ENCODE assay signal across 8 cellular contexts in genomic region chr17:57085448-57086068, GRCh38. TPM values are rescaled to one million over a fixed set of nuclear protein-coding genes. Genes with fewer than 3 reads are reported as not detected.
DNase-seq lines count a peak whose midpoint lies in the region; ATAC-seq, FAIRE-seq and TF ChIP-seq lines count a peak whose summit lies in the region.

No MANE protein-coding gene starts in this region.

- BruUV-seq in K562 (replicated peaks; lab: Mats Ljungman, UMichigan): no TSS peak

- peaks cover 5% of the 10 kb centered on the region for H3K36me3 Mint-ChIP-seq in T-helper 1 cell treated with Interleukin-12 subunit alpha and Interleukin-12 subunit beta and Interleukin-4 antibody, amounts not matched to agents 30 μg/mL and 1 μg/mL, for 36 hours (ENCODE audit: low read depth)

- H3K79me2 ChIP-seq in K562 (ENCODE audit: control insufficient read depth, insufficient read depth, low read length): peaks cover 59% of the 10 kb centered on the region

- 1% methylated on average over 48 of the region's 75 CpGs for WGBS in K562 (ENCODE audit: insufficient coverage, low coverage, missing lambda C conversion rate)

- H3K4me1 Mint-ChIP-seq in T-helper 1 cell treated with Interleukin-12 subunit alpha and Interleukin-12 subunit beta and Interleukin-4 antibody, amounts not matched to agents 30 μg/mL and 1 μg/mL, for 36 hours (ENCODE audit: low read depth): peaks cover 32% of the 10 kb centered on the region

- H4K20me1 ChIP-seq in K562 (replicated peaks; ENCODE audit: control insufficient read depth, insufficient read depth, low read length): peaks cover 31% of the 10 kb centered on the region

- peak overlapping the region; percentile 84 for H3K4me3 Mint-ChIP-seq in T-helper 1 cell treated with Interleukin-12 subunit alpha and Interleukin-12 subunit beta and Interleukin-4 antibody, amounts not matched to agents 30 μg/mL and 1 μg/mL, for 36 hours

- peaks cover 24 to 38% of the 10 kb centered on the region in 2 experiments; a peak in 4 of 5 replicates for H3K4me1 ChIP-seq in K562 (replicated peaks in 1 of 2; ENCODE audit: control insufficient read depth in 2 of 2, insufficient read depth in 2 of 2, low read length in 2 of 2)

- CTCF ChIA-PET in K562 (lab: Yijun Ruan, JAX; ENCODE audit: low intra/inter-chr PET ratio): no interaction called here

- H3K36me3 ChIP-seq in GM06990 (ENCODE audit: control insufficient read depth, insufficient read depth, low read length): peaks cover 3% of the 10 kb centered on the region
- H3K36me3 ChIP-seq in K562 (ENCODE audit: control insufficient read depth, insufficient read depth, low read length): peaks cover 12% of the 10 kb centered on the region; the same call in 2 of the 3 replicates

- TF ChIP-seq CTCF in GM06990 (IDR thresholded peaks at IDR 0.05; ENCODE audit: insufficient read depth, low read length, poor library complexity, severe bottlenecking) (peak; percentile 33), K562 (IDR thresholded peaks at IDR 0.05 in 2 of 3, conservative IDR thresholded peaks at IDR 0.05 in 1 of 3; ENCODE audit: insufficient read depth in 2 of 3, low read depth in 1 of 3, low read length in 3 of 3) (peak; percentile 37 to 64 (median 48); a peak in 4 of 6 replicates)

- 0 out of 4 replicates have a peak, but pooled peaks have one; percentile 10 to 14 for TF ChIP-seq RAD21 in K562 (CRISPR knock-in tag; conservative IDR thresholded peaks at IDR 0.05 in 1 of 2, IDR thresholded peaks at IDR 0.05 in 1 of 2)

- DNase-seq in GM06990 (ENCODE audit: extremely low read depth, insufficient read length) (peak; percentile 77), KG1 (lab: John Stamatoyannopoulos, UW) (peak; percentile 31), K562 (ENCODE audit: extremely low read depth in 1 of 4, low spot score in 3 of 4) (peak; percentile 73 to 83 (median 78)), DMS153 (lab: John Stamatoyannopoulos, UW) (no peak)

- H3K27me3 ChIP-seq in GM06990 (replicated peaks; ENCODE audit: control insufficient read depth, insufficient read depth, low read length) (no peaks in the 10 kb centered on the region), K562 (ENCODE audit: control insufficient read depth in 2 of 2, insufficient read depth in 2 of 2, low read length in 2 of 2) (no peaks in the 10 kb centered on the region)

- ATAC-seq in GM21723 (IDR thresholded peaks at IDR 0.05; ENCODE audit: unreplicated experiment) (peak; percentile 48), K562 (peak; percentile 76)

- no peaks in the 10 kb centered on the region for H3K9me3 ChIP-seq in K562 (replicated peaks; ENCODE audit: control insufficient read depth, insufficient read depth, low read depth, low read length)
- no peaks in the 10 kb centered on the region for H3K9me3 ChIP-seq in iPS-18c (ENCODE audit: control insufficient read depth, insufficient read depth, low read length)

- H3K9ac ChIP-seq in K562 (ENCODE audit: insufficient read depth in 1 of 2, low read depth in 2 of 2, low read length in 2 of 2): peak overlapping the region; percentile 75 to 90

- no peak for FAIRE-seq in K562 (lab: Jason Lieb, UNC)

- no peaks in the 10 kb centered on the region for H3K9me1 ChIP-seq in K562 (ENCODE audit: control insufficient read depth, insufficient read depth, low read length)

- H3K27me3 Mint-ChIP-seq in T-helper 1 cell treated with Interleukin-12 subunit alpha and Interleukin-12 subunit beta and Interleukin-4 antibody, amounts not matched to agents 30 μg/mL and 1 μg/mL, for 36 hours (ENCODE audit: low read depth): peaks cover 6% of the 10 kb centered on the region

- H3K9me3 Mint-ChIP-seq in T-helper 1 cell treated with Interleukin-12 subunit alpha and Interleukin-12 subunit beta and Interleukin-4 antibody, amounts not matched to agents 30 μg/mL and 1 μg/mL, for 36 hours: no peaks in the 10 kb centered on the region

- H3K27ac ChIP-seq in K562 (ENCODE audit: extremely low read depth, low read depth, low read length) (peak overlapping the region; percentile 80), skin epidermis (peak overlapping the region in 20 of 21 experiments; percentile 25 to 97 (median 86))

- TF ChIP-seq EP300 in K562 (IDR thresholded peaks at IDR 0.05; ENCODE audit: low read length): no peak

- H3K4me2 ChIP-seq in K562 (ENCODE audit: insufficient read depth, low read length): peak overlapping the region; percentile 85

- no peak for TF ChIP-seq POLR2A in K562 (conservative IDR thresholded peaks at IDR 0.05)

- H3K4me3 ChIP-seq in GM06990 (replicated peaks; ENCODE audit: low read depth, low read length) (peak overlapping the region; percentile 74), K562 (peak overlapping the region; percentile 61), iPS-18c (ENCODE audit: insufficient read depth, low read depth, low read length) (peak overlapping the region; percentile 85), skin epidermis (peak overlapping the region; percentile 69 to 95 (median 92))

- peak overlapping the region; percentile 58 for H3K27ac Mint-ChIP-seq in T-helper 1 cell treated with Interleukin-12 subunit alpha and Interleukin-12 subunit beta and Interleukin-4 antibody, amounts not matched to agents 30 μg/mL and 1 μg/mL, for 36 hours

- intact Hi-C loops in K562 (cut with micrococcal nuclease): loop anchor here (5.0 kb wide), 1 partner anchor 78 kb away; no protein-coding TSS in a partner anchor

- POLR2A ChIA-PET in K562 (lab: Yijun Ruan, JAX): interaction anchor here (0.6 to 1.9 kb wide), 14 partner anchors 8 to 744 kb away, joined by 3 to 7 read pairs (median 4); partner anchors contain the start of gene TRIM25

- peak overlapping the region; percentile 83 for H2AFZ ChIP-seq in K562 (ENCODE audit: low read depth, low read length)

- in situ Hi-C loops in K562 (cut with MboI): no loop called here

TF ChIP-seq in K562, 482 proteins besides CTCF, POLR2A, EP300 and RAD21 (continues in another document):
- no peak for TF ChIP-seq ELK1 (CRISPR knock-in tag; IDR thresholded peaks at IDR 0.05)
- no peak for TF ChIP-seq SMAD2 (IDR thresholded peaks at IDR 0.05; ENCODE audit: low read depth, low read length)
- TF ChIP-seq UBTF (IDR thresholded peaks at IDR 0.05; ENCODE audit: borderline replicate concordance in 1 of 2, low read depth in 2 of 2, low read length in 2 of 2): peak; percentile 24 to 39; a peak in 2 of 4 replicates
- TF ChIP-seq HOMEZ (CRISPR knock-in tag; IDR thresholded peaks at IDR 0.05): 0 out of 2 replicates have a peak, but pooled peaks have one; percentile 53
- TF ChIP-seq NCOA6 (IDR thresholded peaks at IDR 0.05): 0 out of 2 replicates have a peak, but pooled peaks have one; percentile 28

RNA-seq across cellular contexts. Expression of gene AKAP1, which starts 0.5 kb away (rescaled TPM):
- 47.3 and 76.5 TPM in 2 replicates for total RNA-seq in K562 (2011; cell fraction: chromatin; rRNA removed; ENCODE audit: low replicate concordance)
- 65.9 and 69.3 TPM in 2 replicates for total RNA-seq in K562 (2011; cell fraction: nucleolus; rRNA removed)
- total RNA-seq in K562 (2011; cell fraction: nucleoplasm; rRNA removed): 70.5 and 70.8 TPM in 2 replicates
- 50.4 and 57.2 TPM in 2 replicates for total RNA-seq in K562 (2014; rRNA removed)
- total RNA-seq in K562 (2014; rRNA removed; fragmentation: Illumina TruSeq; extraction: Trizol): 24.5 and 29.4 TPM in 2 replicates
- 36.4 and 41.2 TPM in 2 replicates for total RNA-seq in K562 (2015; rRNA removed; fragmentation: Illumina TruSeq; extraction: Trizol)
- 40.7 and 44.9 TPM in 2 replicates for total RNA-seq in K562 (2021)
- polyA plus RNA-seq in K562 (2011; rRNA removed): 46.8 and 48.4 TPM in 2 replicates
- polyA plus RNA-seq in K562 (2011; cell fraction: cytosol; rRNA removed): 54.8 and 62.0 TPM in 2 replicates
- polyA plus RNA-seq in K562 (2011; cell fraction: nucleus; rRNA removed): 198 and 242 TPM in 2 replicates
- polyA plus RNA-seq in K562 (2012): 24.4 and 26.8 TPM in 2 replicates
- polyA plus RNA-seq in K562 (2014; fragmentation: Illumina TruSeq; extraction: Trizol): 58.3 and 63.8 TPM in 2 replicates
- 10 to 100 TPM; 12.9 to 13.2 TPM for polyA plus RNA-seq in K562 (2014; fragmentation: Nextera tagmentation; extraction: Ambion mirVana)
- 34.9 and 40.7 TPM in 2 replicates for polyA plus RNA-seq in K562 (2014; rRNA removed)
- polyA minus RNA-seq in K562 (2011; rRNA and poly(A)+ RNA removed): 62.1 and 70.8 TPM in 2 replicates
- 57.1 and 64.3 TPM in 2 replicates for polyA minus RNA-seq in K562 (2011; cell fraction: cytosol; rRNA and poly(A)+ RNA removed)
- 25.3 and 35.0 TPM in 2 replicates for polyA minus RNA-seq in K562 (2011; cell fraction: nucleus; rRNA and poly(A)+ RNA removed)
